ENCODE assay signal across 2 cellular contexts in the genomic region with DNA sequence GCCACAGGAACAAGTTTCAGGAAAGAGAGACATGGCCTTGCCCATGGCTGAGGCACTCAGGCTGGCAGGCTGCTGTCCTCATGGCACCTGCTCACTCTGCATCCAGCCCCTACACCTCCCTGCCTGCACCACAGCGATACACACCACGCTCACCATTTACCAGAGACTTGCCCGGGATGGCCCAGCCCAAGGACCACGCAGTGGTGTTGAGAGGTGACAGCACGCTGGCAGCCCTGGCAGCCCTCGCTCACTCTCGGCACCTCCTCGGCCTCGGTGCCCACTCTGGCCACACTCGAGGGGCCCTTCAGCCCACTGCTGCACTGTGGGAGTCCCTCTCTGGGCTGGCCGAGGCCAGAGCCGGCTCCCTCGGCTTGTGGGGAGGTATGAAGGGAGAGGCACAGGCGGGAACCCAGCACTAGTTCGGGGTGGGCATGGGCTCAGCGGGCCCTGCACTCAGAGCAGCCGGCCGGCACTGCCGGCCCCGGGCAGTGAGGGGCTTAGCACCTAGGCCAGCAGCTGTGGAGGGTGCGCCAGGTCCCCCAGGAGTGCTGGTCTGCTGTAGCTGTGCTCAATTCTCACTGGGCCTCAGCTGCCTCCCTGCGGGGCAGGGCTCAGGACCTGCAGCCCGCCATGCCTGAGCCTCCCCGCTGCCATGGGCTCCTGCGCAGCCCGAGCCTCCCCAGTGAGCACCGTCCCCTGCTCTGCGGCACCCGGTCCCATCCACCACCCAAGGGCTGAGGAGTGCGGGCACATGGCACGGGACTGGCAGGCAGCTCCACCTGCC.
TF ChIP-seq lines count a peak whose summit lies in the region.

No MANE protein-coding gene starts in this region.

TF ChIP-seq in SK-N-SH, 30 proteins besides CTCF, POLR2A, EP300 and RAD21 (continued from another document):
- TF ChIP-seq, protein P1, sequence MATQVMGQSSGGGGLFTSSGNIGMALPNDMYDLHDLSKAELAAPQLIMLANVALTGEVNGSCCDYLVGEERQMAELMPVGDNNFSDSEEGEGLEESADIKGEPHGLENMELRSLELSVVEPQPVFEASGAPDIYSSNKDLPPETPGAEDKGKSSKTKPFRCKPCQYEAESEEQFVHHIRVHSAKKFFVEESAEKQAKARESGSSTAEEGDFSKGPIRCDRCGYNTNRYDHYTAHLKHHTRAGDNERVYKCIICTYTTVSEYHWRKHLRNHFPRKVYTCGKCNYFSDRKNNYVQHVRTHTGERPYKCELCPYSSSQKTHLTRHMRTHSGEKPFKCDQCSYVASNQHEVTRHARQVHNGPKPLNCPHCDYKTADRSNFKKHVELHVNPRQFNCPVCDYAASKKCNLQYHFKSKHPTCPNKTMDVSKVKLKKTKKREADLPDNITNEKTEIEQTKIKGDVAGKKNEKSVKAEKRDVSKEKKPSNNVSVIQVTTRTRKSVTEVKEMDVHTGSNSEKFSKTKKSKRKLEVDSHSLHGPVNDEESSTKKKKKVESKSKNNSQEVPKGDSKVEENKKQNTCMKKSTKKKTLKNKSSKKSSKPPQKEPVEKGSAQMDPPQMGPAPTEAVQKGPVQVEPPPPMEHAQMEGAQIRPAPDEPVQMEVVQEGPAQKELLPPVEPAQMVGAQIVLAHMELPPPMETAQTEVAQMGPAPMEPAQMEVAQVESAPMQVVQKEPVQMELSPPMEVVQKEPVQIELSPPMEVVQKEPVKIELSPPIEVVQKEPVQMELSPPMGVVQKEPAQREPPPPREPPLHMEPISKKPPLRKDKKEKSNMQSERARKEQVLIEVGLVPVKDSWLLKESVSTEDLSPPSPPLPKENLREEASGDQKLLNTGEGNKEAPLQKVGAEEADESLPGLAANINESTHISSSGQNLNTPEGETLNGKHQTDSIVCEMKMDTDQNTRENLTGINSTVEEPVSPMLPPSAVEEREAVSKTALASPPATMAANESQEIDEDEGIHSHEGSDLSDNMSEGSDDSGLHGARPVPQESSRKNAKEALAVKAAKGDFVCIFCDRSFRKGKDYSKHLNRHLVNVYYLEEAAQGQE (IDR thresholded peaks at IDR 0.05; ENCODE audit: low read depth, low read length): no peak
- TF ChIP-seq GATA2 (CRISPR knock-in tag; IDR thresholded peaks at IDR 0.05) (no peak), NRF1 (IDR thresholded peaks at IDR 0.05; ENCODE audit: low read depth, low read length) (no peak), NFIC (IDR thresholded peaks at IDR 0.05; ENCODE audit: borderline replicate concordance) (no peak), POLR2AphosphoS5 (IDR thresholded peaks at IDR 0.05; ENCODE audit: low read depth, low read length) (no peak), ELF1 (IDR thresholded peaks at IDR 0.05) (no peak), FOXJ3 (CRISPR knock-in tag; IDR thresholded peaks at IDR 0.05) (no peak)

TF ChIP-seq in SK-N-SH treated with all-trans-retinoic acid at 6 μM for 48 hours, 23 proteins besides CTCF, POLR2A, EP300 and RAD21 (continued from another document):
- TF ChIP-seq CSDC2 (CRISPR knock-in tag; IDR thresholded peaks at IDR 0.05) (no peak), ISL1 (CRISPR knock-in tag; IDR thresholded peaks at IDR 0.05) (no peak), TCF4 (CRISPR knock-in tag; IDR thresholded peaks at IDR 0.05; ENCODE audit: borderline replicate concordance) (no peak), ZC3H10 (CRISPR knock-in tag; IDR thresholded peaks at IDR 0.05) (no peak), TOX (CRISPR knock-in tag; IDR thresholded peaks at IDR 0.05; ENCODE audit: borderline replicate concordance) (no peak), OSR1 (CRISPR knock-in tag; IDR thresholded peaks at IDR 0.05) (no peak), ZNF8 (CRISPR knock-in tag; IDR thresholded peaks at IDR 0.05) (no peak), ARNTL (CRISPR knock-in tag; IDR thresholded peaks at IDR 0.05; ENCODE audit: borderline replicate concordance, low read depth) (no peak), ZNF70 (CRISPR knock-in tag; IDR thresholded peaks at IDR 0.05) (no peak)
- TF ChIP-seq, protein P2, sequence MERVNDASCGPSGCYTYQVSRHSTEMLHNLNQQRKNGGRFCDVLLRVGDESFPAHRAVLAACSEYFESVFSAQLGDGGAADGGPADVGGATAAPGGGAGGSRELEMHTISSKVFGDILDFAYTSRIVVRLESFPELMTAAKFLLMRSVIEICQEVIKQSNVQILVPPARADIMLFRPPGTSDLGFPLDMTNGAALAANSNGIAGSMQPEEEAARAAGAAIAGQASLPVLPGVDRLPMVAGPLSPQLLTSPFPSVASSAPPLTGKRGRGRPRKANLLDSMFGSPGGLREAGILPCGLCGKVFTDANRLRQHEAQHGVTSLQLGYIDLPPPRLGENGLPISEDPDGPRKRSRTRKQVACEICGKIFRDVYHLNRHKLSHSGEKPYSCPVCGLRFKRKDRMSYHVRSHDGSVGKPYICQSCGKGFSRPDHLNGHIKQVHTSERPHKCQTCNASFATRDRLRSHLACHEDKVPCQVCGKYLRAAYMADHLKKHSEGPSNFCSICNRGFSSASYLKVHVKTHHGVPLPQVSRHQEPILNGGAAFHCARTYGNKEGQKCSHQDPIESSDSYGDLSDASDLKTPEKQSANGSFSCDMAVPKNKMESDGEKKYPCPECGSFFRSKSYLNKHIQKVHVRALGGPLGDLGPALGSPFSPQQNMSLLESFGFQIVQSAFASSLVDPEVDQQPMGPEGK (CRISPR knock-in tag; IDR thresholded peaks at IDR 0.05; ENCODE audit: borderline replicate concordance): no peak
- TF ChIP-seq, protein P3, sequence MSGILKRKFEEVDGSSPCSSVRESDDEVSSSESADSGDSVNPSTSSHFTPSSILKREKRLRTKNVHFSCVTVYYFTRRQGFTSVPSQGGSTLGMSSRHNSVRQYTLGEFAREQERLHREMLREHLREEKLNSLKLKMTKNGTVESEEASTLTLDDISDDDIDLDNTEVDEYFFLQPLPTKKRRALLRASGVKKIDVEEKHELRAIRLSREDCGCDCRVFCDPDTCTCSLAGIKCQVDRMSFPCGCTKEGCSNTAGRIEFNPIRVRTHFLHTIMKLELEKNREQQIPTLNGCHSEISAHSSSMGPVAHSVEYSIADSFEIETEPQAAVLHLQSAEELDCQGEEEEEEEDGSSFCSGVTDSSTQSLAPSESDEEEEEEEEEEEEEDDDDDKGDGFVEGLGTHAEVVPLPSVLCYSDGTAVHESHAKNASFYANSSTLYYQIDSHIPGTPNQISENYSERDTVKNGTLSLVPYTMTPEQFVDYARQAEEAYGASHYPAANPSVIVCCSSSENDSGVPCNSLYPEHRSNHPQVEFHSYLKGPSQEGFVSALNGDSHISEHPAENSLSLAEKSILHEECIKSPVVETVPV (CRISPR knock-in tag; IDR thresholded peaks at IDR 0.05): no peak
TF ChIP-seq in SK-N-SH treated with all-trans-retinoic acid at 6 μM for 48 hours: peak in this region for 0.
